8 cellular contexts compared by ENCODE assay signal in genomic region chr1:93448983-93449805, GRCh38. TPM values are rescaled to one million over a fixed set of nuclear protein-coding genes. Genes with fewer than 3 reads are reported as not detected.
A peak's percentile ranks its signal among the peaks of the same experiment; 100 is the strongest.
DNase-seq lines count a peak whose midpoint lies in the region; ATAC-seq and TF ChIP-seq lines count a peak whose summit lies in the region.

No MANE protein-coding gene starts in this region.

- ATAC-seq in natural killer cell = no peak
- no peak for ATAC-seq in GM18907 (IDR thresholded peaks at IDR 0.05; ENCODE audit: unreplicated experiment)

- peak overlapping the region; percentile 78 for H3K4me3 ChIP-seq in CD8-positive, alpha-beta memory T cell (ENCODE audit: low read length)
- H3K4me3 ChIP-seq in SJSA1 = peak overlapping the region; percentile 84
- peak overlapping the region; percentile 60 to 92 for H3K4me3 ChIP-seq in esophagus (ENCODE audit: low read depth in 1 of 2, low read length in 2 of 2)

- peak in 2 of 5 donors; percentile 3 to 15 for DNase-seq in CD8-positive, alpha-beta memory T cell
- peak; percentile 22 for DNase-seq in HFFc6
- DNase-seq in SJSA1 (ENCODE audit: low read depth in 1 of 2, low spot score in 2 of 2) = peak in 1 of 2 experiments; percentile 34
- no peak for DNase-seq in natural killer cell
- DNase-seq in middle frontal gyrus (ENCODE audit: extremely low spot score, low spot score) = no peak
- no peak for DNase-seq in GF-D8 (lab: John Stamatoyannopoulos, UW)

- peaks cover 15 to 25% (median 19%) of the 10 kb centered on the region in 3 donors for H3K4me1 Mint-ChIP-seq in CD8-positive, alpha-beta memory T cell
- peaks cover 24% of the 10 kb centered on the region for H3K4me1 Mint-ChIP-seq in HFFc6 (ENCODE audit: low read depth)
- peaks cover 18 to 24% of the 10 kb centered on the region in 2 donors for H3K4me1 Mint-ChIP-seq in natural killer cell

- H3K9me3 ChIP-seq in CD8-positive, alpha-beta memory T cell (ENCODE audit: low read length) = no peaks in the 10 kb centered on the region
- H3K9me3 ChIP-seq in SJSA1 (replicated peaks) = no peaks in the 10 kb centered on the region
- no peaks in the 10 kb centered on the region for H3K9me3 ChIP-seq in esophagus (ENCODE audit: control insufficient read depth in 2 of 2, insufficient read depth in 1 of 2, low read depth in 1 of 2, low read length in 1 of 2)

- CTCF ChIA-PET in CD8-positive, alpha-beta memory T cell (lab: Charles Lee) = no interaction called here

- H3K36me3 ChIP-seq in CD8-positive, alpha-beta memory T cell (ENCODE audit: insufficient read depth, low read length) = no peaks in the 10 kb centered on the region
- H3K36me3 ChIP-seq in SJSA1 = peaks cover 5% of the 10 kb centered on the region
- H3K36me3 ChIP-seq in esophagus (ENCODE audit: control insufficient read depth in 2 of 2, insufficient read depth in 2 of 2, low read length in 1 of 2) = no peaks in the 10 kb centered on the region

- no peak overlapping the region for H3K27ac ChIP-seq in CD8-positive, alpha-beta memory T cell (ENCODE audit: low read depth, low read length)
- no peak overlapping the region for H3K27ac ChIP-seq in SJSA1
- H3K27ac ChIP-seq in esophagus (ENCODE audit: low read depth in 2 of 2, low read length in 1 of 2) = peak overlapping the region; percentile 94 to 96

- peaks cover 62 to 73% of the 10 kb centered on the region in 2 donors for H3K27me3 Mint-ChIP-seq in CD8-positive, alpha-beta memory T cell
- H3K27me3 Mint-ChIP-seq in HFFc6 (ENCODE audit: insufficient read depth) = peaks cover 18% of the 10 kb centered on the region
- peaks cover 48 to 65% of the 10 kb centered on the region in 2 donors for H3K27me3 Mint-ChIP-seq in natural killer cell (ENCODE audit: low read depth in 2 of 2)

- 2% methylated on average over 27 of the region's 27 CpGs for WGBS in esophagus, 2 donors

- intact Hi-C loops in natural killer cell (cut with micrococcal nuclease) = loop anchor here (10.0 kb wide), 1 partner anchor 144 kb away; no protein-coding TSS in a partner anchor

- peaks cover 0 to 4% (median 0%) of the 10 kb centered on the region in 5 donors for H3K9me3 Mint-ChIP-seq in CD8-positive, alpha-beta memory T cell
- H3K9me3 Mint-ChIP-seq in HFFc6 (no peaks in the 10 kb centered on the region), natural killer cell (no peaks in the 10 kb centered on the region)

- H3K4me1 ChIP-seq in CD8-positive, alpha-beta memory T cell (ENCODE audit: insufficient read depth, low read length) = peaks cover 11% of the 10 kb centered on the region
- H3K4me1 ChIP-seq in SJSA1 (replicated peaks) = peaks cover 8% of the 10 kb centered on the region
- H3K4me1 ChIP-seq in esophagus (ENCODE audit: control insufficient read depth in 2 of 2, insufficient read depth in 2 of 2, low read length in 1 of 2) = no peaks in the 10 kb centered on the region

- POLR2A ChIA-PET in CD8-positive, alpha-beta memory T cell (lab: Charles Lee) = interaction anchor here (1.4 kb wide), 1 partner anchor 397 kb away, joined by 3 read pairs; no protein-coding TSS in a partner anchor

- H3K27me3 ChIP-seq in CD8-positive, alpha-beta memory T cell (ENCODE audit: insufficient read depth, low read length, poor library complexity, severe bottlenecking) = peaks cover 42% of the 10 kb centered on the region
- H3K27me3 ChIP-seq in SJSA1 (replicated peaks) (peaks cover 5% of the 10 kb centered on the region; the same call in 1 of the 2 replicates), esophagus (ENCODE audit: control insufficient read depth in 1 of 2, insufficient read depth in 2 of 2, low read length in 2 of 2) (no peaks in the 10 kb centered on the region)

- no peaks in the 10 kb centered on the region for H3K36me3 Mint-ChIP-seq in CD8-positive, alpha-beta memory T cell
- H3K36me3 Mint-ChIP-seq in HFFc6 (ENCODE audit: low read depth) (no peaks in the 10 kb centered on the region), natural killer cell (no peaks in the 10 kb centered on the region)

- peak overlapping the region in 4 of 8 donors; percentile 3 to 66 (median 30) for H3K27ac Mint-ChIP-seq in CD8-positive, alpha-beta memory T cell
- H3K27ac Mint-ChIP-seq in HFFc6 = no peak overlapping the region
- H3K27ac Mint-ChIP-seq in natural killer cell = peak overlapping the region in 1 of 2 donors; percentile 75

- TF ChIP-seq CTCF in HFFc6 (IDR thresholded peaks at IDR 0.05) = peak; percentile 10; the same call in 1 of the 2 replicates
- TF ChIP-seq CTCF in natural killer cell (IDR thresholded peaks at IDR 0.05) = no peak

- H3K4me3 Mint-ChIP-seq in CD8-positive, alpha-beta memory T cell = peak overlapping the region; percentile 79 to 91 (median 88)
- peak overlapping the region; percentile 92 for H3K4me3 Mint-ChIP-seq in HFFc6
- H3K4me3 Mint-ChIP-seq in natural killer cell = peak overlapping the region; percentile 92

RNA-seq across cellular contexts. Expression of gene FNBP1L, which starts 1.3 kb away (rescaled TPM):
- 1 to 10 TPM in 1 of 2 experiments, under 1 TPM in 1; 0.91 to 1.1 TPM for total RNA-seq in CD8-positive, alpha-beta memory T cell
- 0.17 TPM for polyA plus RNA-seq in CD8-positive, alpha-beta memory T cell
- total RNA-seq in HFFc6 (2021; fragmentation: NEBNext Ultra II Directional; extraction: Animal tissue kit (Norgen Biotek cat#: 25700)) = 1 to 10 TPM; 1.0 to 6.2 (median 1.2) TPM
- total RNA-seq in SJSA1 (2014; rRNA removed; shearing (Covaris generic)) = 14.1 and 21.4 TPM in 2 replicates
- 1 to 10 TPM; 4.7 to 7.9 TPM for polyA plus RNA-seq in esophagus
- 1 to 10 TPM in 1 of 3 donors, under 1 TPM in 2; 0.33 to 6.7 (median 0.84) TPM for total RNA-seq in natural killer cell

Comparison
In these comparisons a context has a peak if more than half of its experiments do, and no peak if none do; other contexts are left out.
1. H3K27ac ChIP-seq: peak in esophagus (2 of 2); none in CD8-positive, alpha-beta memory T cell (single experiment) and SJSA1 (single experiment).
2. Peak in every context shown above with its lines, with median percentiles within 50 percentile points of each other: H3K4me3 ChIP-seq and H3K4me3 Mint-ChIP-seq.